Comparison of ENCODE assay signal across 16 cellular contexts in the genomic region with DNA sequence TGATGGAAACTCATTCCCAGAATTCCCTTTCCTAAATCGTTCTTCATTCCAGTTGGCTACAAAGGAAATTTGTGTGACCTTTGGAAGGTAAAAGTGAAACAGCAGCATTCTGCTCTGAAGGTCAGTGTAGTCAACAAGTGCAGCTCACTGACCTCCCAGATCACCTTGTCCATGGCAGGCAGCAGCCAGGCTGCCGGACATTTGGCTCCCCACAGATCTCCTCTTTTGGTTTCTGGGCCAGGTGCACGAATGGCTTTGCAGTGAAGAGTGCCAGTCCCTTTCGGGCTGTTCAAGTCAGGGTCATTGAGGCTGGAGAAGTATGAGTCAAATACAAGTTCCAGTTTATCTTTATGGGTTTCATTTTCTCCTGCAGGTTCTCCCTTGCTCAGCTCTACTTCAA. TPM values are rescaled to one million over a fixed set of nuclear protein-coding genes. Genes with fewer than 3 reads are reported as not detected.
DNase-seq lines count a peak whose midpoint lies in the region; ATAC-seq and TF ChIP-seq lines count a peak whose summit lies in the region.
"Had no signal": no experiment of that assay in that cellular context is flagged by ENCODE, and none has a peak within 500 bp of the region (broad histone marks: within the 10 kb centered on the region; RNA-seq: fewer than 3 reads in every experiment).

No MANE protein-coding gene starts in this region.

- CTCF ChIA-PET in activated CD4-positive, alpha-beta T cell treated with anti-CD3 and anti-CD28 coated beads for 36 hours (lab: Charles Lee): interaction anchor here (1.1 to 3.5 kb wide), 4 partner anchors 9 to 141 kb away, joined by 4 to 14 read pairs (median 12); no protein-coding TSS in a partner anchor

- peak overlapping the region; percentile 94 for H3K27ac Mint-ChIP-seq in activated CD4-positive, alpha-beta T cell treated with anti-CD3 and anti-CD28 coated beads for 36 hours
- H3K27ac Mint-ChIP-seq in activated naive CD8-positive, alpha-beta T cell: peak overlapping the region; percentile 98
- peak overlapping the region; percentile 69 to 96 (median 90) for H3K27ac Mint-ChIP-seq in naive thymus-derived CD8-positive, alpha-beta T cell
- peak overlapping the region in 2 of 7 donors; percentile 0 to 75 for H3K27ac Mint-ChIP-seq in CD14-positive monocyte

- no peaks in the 10 kb centered on the region for H3K27me3 ChIP-seq in KMS-11 (ENCODE audit: insufficient read depth, low read depth)
- H3K27me3 ChIP-seq: testis had no signal

- H3K4me2 ChIP-seq in KMS-11: peak overlapping the region; percentile 98

- peak overlapping the region; percentile 53 for H3K4me3 Mint-ChIP-seq in activated CD4-positive, alpha-beta T cell treated with anti-CD3 and anti-CD28 coated beads for 36 hours
- H3K4me3 Mint-ChIP-seq in activated naive CD8-positive, alpha-beta T cell: peak overlapping the region; percentile 68
- peak overlapping the region in 8 of 10 donors; percentile 34 to 73 (median 68) for H3K4me3 Mint-ChIP-seq in naive thymus-derived CD8-positive, alpha-beta T cell
- H3K4me3 Mint-ChIP-seq in CD14-positive monocyte: no peak overlapping the region

- peaks cover 100% of the 10 kb centered on the region for H3K4me1 ChIP-seq in KMS-11 (ENCODE audit: low read depth, poor library complexity, severe bottlenecking)
- H3K4me1 ChIP-seq: testis had no signal

- peaks cover 2% of the 10 kb centered on the region for H3K9me3 Mint-ChIP-seq in activated CD4-positive, alpha-beta T cell treated with anti-CD3 and anti-CD28 coated beads for 36 hours (ENCODE audit: low read depth)
- H3K9me3 Mint-ChIP-seq in activated naive CD8-positive, alpha-beta T cell (ENCODE audit: low read depth): no peaks in the 10 kb centered on the region
- peaks cover 0 to 4% (median 0%) of the 10 kb centered on the region in 9 donors for H3K9me3 Mint-ChIP-seq in naive thymus-derived CD8-positive, alpha-beta T cell
- H3K9me3 Mint-ChIP-seq in CD14-positive monocyte: peaks cover 0 to 2% (median 0%) of the 10 kb centered on the region in 7 donors

- POLR2A ChIA-PET in activated CD4-positive, alpha-beta T cell treated with anti-CD3 and anti-CD28 coated beads for 36 hours (lab: Charles Lee): no interaction called here
- POLR2A ChIA-PET in naive thymus-derived CD8-positive, alpha-beta T cell (lab: Charles Lee): interaction anchor here (0.6 to 3.0 kb wide), 2 partner anchors 10 to 1902 kb away, joined by 4 to 19 read pairs; partner anchors contain the start of gene HSD17B11

- ATAC-seq in activated CD4-positive, alpha-beta T cell treated with anti-CD3 and anti-CD28 coated beads for 36 hours: no peak
- ATAC-seq in naive thymus-derived CD8-positive, alpha-beta T cell: no peak

- intact Hi-C loops in activated CD4-positive, alpha-beta T cell treated with anti-CD3 and anti-CD28 coated beads for 36 hours (cut with DNase I, micrococcal nuclease): loop anchor here (5.0 to 10.0 kb wide), 5 partner anchors 36 to 1008 kb away; partner anchors contain the start of genes HERC6 (in 1 of the 2), PPM1K (in 1 of the 2) and TIGD2 (in 1 of the 2)
- intact Hi-C loops in CD14-positive monocyte (cut with micrococcal nuclease): no loop called here

- peaks cover 11% of the 10 kb centered on the region for H3K36me3 Mint-ChIP-seq in activated CD4-positive, alpha-beta T cell treated with anti-CD3 and anti-CD28 coated beads for 36 hours (ENCODE audit: low read depth)
- peaks cover 8% of the 10 kb centered on the region for H3K36me3 Mint-ChIP-seq in activated naive CD8-positive, alpha-beta T cell
- peaks cover 0 to 5% (median 0%) of the 10 kb centered on the region in 3 donors for H3K36me3 Mint-ChIP-seq in naive thymus-derived CD8-positive, alpha-beta T cell
- peaks cover 3 to 11% of the 10 kb centered on the region in 2 donors for H3K36me3 Mint-ChIP-seq in CD14-positive monocyte

- peaks cover 95% of the 10 kb centered on the region for H3K4me1 Mint-ChIP-seq in activated CD4-positive, alpha-beta T cell treated with anti-CD3 and anti-CD28 coated beads for 36 hours
- H3K4me1 Mint-ChIP-seq in activated naive CD8-positive, alpha-beta T cell (ENCODE audit: low read depth): peaks cover 95% of the 10 kb centered on the region
- peaks cover 40 to 89% (median 86%) of the 10 kb centered on the region in 4 donors for H3K4me1 Mint-ChIP-seq in naive thymus-derived CD8-positive, alpha-beta T cell
- H3K4me1 Mint-ChIP-seq in CD14-positive monocyte: peaks cover 41% of the 10 kb centered on the region

- H3K27me3 Mint-ChIP-seq in activated CD4-positive, alpha-beta T cell treated with anti-CD3 and anti-CD28 coated beads for 36 hours: no peaks in the 10 kb centered on the region
- H3K27me3 Mint-ChIP-seq in activated naive CD8-positive, alpha-beta T cell: no peaks in the 10 kb centered on the region
- peaks cover 0 to 1% (median 0%) of the 10 kb centered on the region in 5 donors for H3K27me3 Mint-ChIP-seq in naive thymus-derived CD8-positive, alpha-beta T cell
- peaks cover 0 to 5% (median 4%) of the 10 kb centered on the region in 3 donors for H3K27me3 Mint-ChIP-seq in CD14-positive monocyte (ENCODE audit: low read depth in 3 of 3)

- TF ChIP-seq CTCF in KMS-11 (conservative IDR thresholded peaks at IDR 0.05; ENCODE audit: low read depth, low read length) (no peak), CD14-positive monocyte (IDR thresholded peaks at IDR 0.05) (no peak)

- H3K36me3 ChIP-seq in KMS-11 (ENCODE audit: insufficient read depth): no peaks in the 10 kb centered on the region

- H2AFZ ChIP-seq in KMS-11 (ENCODE audit: low read depth): no peak overlapping the region

- no peaks in the 10 kb centered on the region for H4K20me1 ChIP-seq in KMS-11 (ENCODE audit: insufficient read depth)

- DNase-seq in activated CD4-positive, alpha-beta T cell treated with anti-CD3 and anti-CD28 coated beads for 36 hours: no peak
- DNase-seq in activated CD4-positive, alpha-beta T cell treated with anti-CD3 and anti-CD28 coated beads for 48 hours: no peak
- no peak for DNase-seq in naive thymus-derived CD8-positive, alpha-beta T cell
- DNase-seq in CD14-positive monocyte (ENCODE audit: low spot score) (no peak), kidney glomerular epithelial cell (lab: John Stamatoyannopoulos, UW) (no peak), KG1 (lab: John Stamatoyannopoulos, UW) (no peak)
- DNase-seq: activated CD4-positive, alpha-beta T cell treated with anti-CD3 and anti-CD28 coated beads, Interleukin-2, amount 50 U/mL, for 48 hours; NCI-H146; NCI-H446; retina; SIG-M5; stimulated activated CD4-positive, alpha-beta T cell treated with anti-CD3 and anti-CD28 coated beads, Interleukin-1b, Interleukin-23, amount 100 ng/mL, for 48 hours; testis had no signal

- H3K9ac ChIP-seq in KMS-11: no peak overlapping the region

- peaks cover 100% of the 10 kb centered on the region for H3K79me2 ChIP-seq in KMS-11 (ENCODE audit: insufficient read depth, low read depth)

- H3K27ac ChIP-seq in KMS-11: peak overlapping the region; percentile 89; the same call in 1 of the 2 replicates
- H3K27ac ChIP-seq: 22Rv1, testis had no signal

- H3K4me3 ChIP-seq in KMS-11 (IDR thresholded peaks at IDR 0.05; ENCODE audit: insufficient read depth, low read depth, low read length): no peak overlapping the region
- H3K4me3 ChIP-seq: testis had no signal

RNA-seq across cellular contexts. Expression of gene GPRIN3, which starts 14.3 kb away (rescaled TPM):
- total RNA-seq in activated CD4-positive, alpha-beta T cell treated with anti-CD3 and anti-CD28 coated beads for 36 hours: 10 to 100 TPM; 10.5 to 12.2 TPM
- 1 to 10 TPM; 6.3 to 6.5 TPM for total RNA-seq in naive thymus-derived CD8-positive, alpha-beta T cell
- polyA plus RNA-seq in naive thymus-derived CD8-positive, alpha-beta T cell: 1 to 10 TPM; 3.3 to 3.7 (median 3.4) TPM
- polyA plus RNA-seq in CD14-positive monocyte: 1 to 10 TPM; 1.1 to 3.3 TPM

Comparison
In these comparisons a context has a peak if more than half of its experiments do, and no peak if none do; other contexts are left out.
1. H3K4me3 Mint-ChIP-seq: peak in activated CD4-positive, alpha-beta T cell treated with anti-CD3 and anti-CD28 coated beads for 36 hours (single experiment), activated naive CD8-positive, alpha-beta T cell (single experiment) and naive thymus-derived CD8-positive, alpha-beta T cell (8 of 10); none in CD14-positive monocyte (0 of 2).
2. intact Hi-C loops: an anchor here in activated CD4-positive, alpha-beta T cell treated with anti-CD3 and anti-CD28 coated beads for 36 hours (5.0 to 10.0 kb wide); none called in CD14-positive monocyte.